In the genomic region with DNA sequence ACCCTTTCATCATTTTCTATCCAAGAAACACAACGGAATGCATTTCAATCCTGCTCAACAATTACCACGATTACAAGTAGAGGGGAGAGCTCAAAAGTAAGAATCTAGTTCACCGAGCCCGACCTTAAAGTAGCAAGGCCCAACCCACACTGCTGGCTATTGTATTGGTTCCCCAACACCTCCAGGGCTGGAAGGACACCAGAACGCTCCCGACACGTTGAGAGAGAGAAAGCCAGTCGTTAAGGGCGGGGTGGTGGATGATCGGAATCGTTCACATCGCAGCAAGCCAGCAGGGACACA, we compare ENCODE assay signal across 8 cellular contexts. TPM values are rescaled to one million over a fixed set of nuclear protein-coding genes. Genes with fewer than 3 reads are reported as not detected.
DNase-seq lines count a peak whose midpoint lies in the region; TF ChIP-seq lines count a peak whose summit lies in the region.

No MANE protein-coding gene starts in this region.

- no TSS peak for BruUV-seq in OCI-LY7 (replicated peaks; lab: Mats Ljungman, UMichigan)

- POLR2A ChIA-PET in OCI-LY7 (lab: Charles Lee): interaction anchor here (0.7 to 1.1 kb wide), 6 partner anchors 8 to 1002 kb away, joined by 3 to 4 read pairs (median 3); no protein-coding TSS in a partner anchor

- H2AFZ ChIP-seq in OCI-LY7 (ENCODE audit: low read length): no peak overlapping the region

- H3K27me3 ChIP-seq in esophagus (ENCODE audit: control insufficient read depth in 1 of 2, insufficient read depth in 2 of 2, low read length in 2 of 2) (no peaks in the 10 kb centered on the region), prostate gland (replicated peaks; ENCODE audit: insufficient read depth) (no peaks in the 10 kb centered on the region)

- intact Hi-C loops in OCI-LY7 (cut with micrococcal nuclease; ENCODE audit: unreplicated experiment) (no loop called here), prostate gland (cut with DNase I) (no loop called here)

- no peaks in the 10 kb centered on the region for H3K9me2 ChIP-seq in OCI-LY7 (ENCODE audit: insufficient read depth, low read length)

- no peaks in the 10 kb centered on the region for H3K9me3 ChIP-seq in OCI-LY7 (ENCODE audit: low read length)
- no peaks in the 10 kb centered on the region for H3K9me3 ChIP-seq in esophagus (ENCODE audit: control insufficient read depth in 2 of 2, insufficient read depth in 1 of 2, low read depth in 1 of 2, low read length in 1 of 2)
- no peaks in the 10 kb centered on the region for H3K9me3 ChIP-seq in prostate gland

- peak overlapping the region; percentile 79 for H3K4me2 ChIP-seq in OCI-LY7 (ENCODE audit: low read length)

- H3K4me3 ChIP-seq in OCI-LY7 (ENCODE audit: low read depth, low read length, poor library complexity, severe bottlenecking): peak overlapping the region; percentile 93
- H3K4me3 ChIP-seq in esophagus (ENCODE audit: low read depth in 1 of 2, low read length in 2 of 2): peak overlapping the region; percentile 98 to 100
- H3K4me3 ChIP-seq in prostate gland: peak overlapping the region; percentile 71 to 80

- H3K36me3 ChIP-seq in OCI-LY7 (ENCODE audit: insufficient read depth, low read length) (peaks cover 30% of the 10 kb centered on the region), esophagus (ENCODE audit: control insufficient read depth in 2 of 2, insufficient read depth in 2 of 2, low read length in 1 of 2) (peaks cover 0 to 2% of the 10 kb centered on the region in 2 donors), prostate gland (no peaks in the 10 kb centered on the region)

- DNase-seq in DMS53 treated with DMSO at 0.1 percent for 48 hours (lab: John Stamatoyannopoulos, UW; ENCODE audit: unreplicated experiment) (peak; percentile 1), DMS53 (lab: John Stamatoyannopoulos, UW) (no peak), OCI-LY7 (ENCODE audit: low spot score) (no peak), prostate gland (ENCODE audit: low spot score) (no peak), NCI-H510A (lab: John Stamatoyannopoulos, UW) (no peak), 8988T (no peak), NCI-H774 (lab: John Stamatoyannopoulos, UW) (no peak)

- peak overlapping the region; percentile 61 for H3K27ac ChIP-seq in OCI-LY7 (ENCODE audit: low read depth, low read length, poor library complexity, severe bottlenecking)
- H3K27ac ChIP-seq in esophagus (ENCODE audit: low read depth in 2 of 2, low read length in 1 of 2): peak overlapping the region; percentile 93 to 94
- peak overlapping the region; percentile 56 to 69 for H3K27ac ChIP-seq in prostate gland

- 0% methylated on average over 12 of the region's 12 CpGs for WGBS in esophagus, 2 donors
- WGBS in prostate gland: 2% methylated on average over 12 of the region's 12 CpGs

- H3K4me1 ChIP-seq in OCI-LY7 (ENCODE audit: insufficient read depth, low read length, poor library complexity, severe bottlenecking) (peaks cover 18% of the 10 kb centered on the region), esophagus (ENCODE audit: control insufficient read depth in 2 of 2, insufficient read depth in 2 of 2, low read length in 1 of 2) (peaks cover 0 to 3% of the 10 kb centered on the region in 2 donors), prostate gland (replicated peaks) (peaks cover 5% of the 10 kb centered on the region)

- TF ChIP-seq CTCF in OCI-LY7 (conservative IDR thresholded peaks at IDR 0.05; ENCODE audit: low read length) (no peak), prostate gland (IDR thresholded peaks at IDR 0.05) (no peak)

- CTCF ChIA-PET in OCI-LY7 (lab: Charles Lee; ENCODE audit: unreplicated experiment): no interaction called here

- H3K79me2 ChIP-seq in OCI-LY7 (ENCODE audit: insufficient read depth, low read depth, low read length): peaks cover 53% of the 10 kb centered on the region

- H4K20me1 ChIP-seq in OCI-LY7 (ENCODE audit: insufficient read depth, low read length): peaks cover 17% of the 10 kb centered on the region

- TF ChIP-seq POLR2A in prostate gland (IDR thresholded peaks at IDR 0.05): no peak

RNA-seq across cellular contexts. Expression of a gene that starts 0.7 kb away (rescaled TPM):
- 146 and 161 TPM in 2 replicates for total RNA-seq in OCI-LY7 (2014; rRNA removed; shearing (Covaris generic))
- total RNA-seq in OCI-LY7 (2022): 243 and 275 TPM in 2 replicates
- 10 to 100 TPM in 1 of 2 donors, 1 to 10 TPM in 1; 5.0 to 13.4 TPM for polyA plus RNA-seq in esophagus
- total RNA-seq in prostate gland: 10 to 100 TPM; 31.6 to 58.8 TPM
